In genomic region chr9:77647267-77647658, GRCh38 we compare ENCODE assay signal across 11 cellular contexts. TPM values are rescaled to one million over a fixed set of nuclear protein-coding genes. Genes with fewer than 3 reads are reported as not detected.
DNase-seq lines count a peak whose midpoint lies in the region; ATAC-seq lines count a peak whose summit lies in the region.
"Had no signal": no experiment of that assay in that cellular context is flagged by ENCODE, and none has a peak within 500 bp of the region (broad histone marks: within the 10 kb centered on the region; RNA-seq: fewer than 3 reads in every experiment).

No MANE protein-coding gene starts in this region.

- peak overlapping the region; percentile 89 for H3K4me2 ChIP-seq in skeletal muscle satellite cell (ENCODE audit: low read length)

- no peak overlapping the region for H3K9ac ChIP-seq in skeletal muscle satellite cell (ENCODE audit: low read depth, low read length)

- ATAC-seq in activated naive CD8-positive, alpha-beta T cell treated with anti-CD3 and anti-CD28 coated beads, Interleukin-2, amount 10 ng/mL, durations not matched to agents 7 days and 5 days (ENCODE audit: low read depth) = no peak
- ATAC-seq in HG03439 (IDR thresholded peaks at IDR 0.05; ENCODE audit: unreplicated experiment) = no peak

- peaks cover 3% of the 10 kb centered on the region; the same call in 1 of the 2 replicates for H3K4me1 ChIP-seq in iPS DF 6.9 (ENCODE audit: control insufficient read depth, insufficient read depth, low read length)
- peaks cover 17% of the 10 kb centered on the region for H3K4me1 ChIP-seq in skeletal muscle satellite cell (ENCODE audit: control insufficient read depth, insufficient read depth, low read length)

- peaks cover 46% of the 10 kb centered on the region for H3K27me3 Mint-ChIP-seq in activated naive CD8-positive, alpha-beta T cell treated with anti-CD3 and anti-CD28 coated beads, Interleukin-2, amount 10 ng/mL, durations not matched to agents 7 days and 5 days

- DNase-seq in H7 (no peak), iPS DF 6.9 (ENCODE audit: low read depth, low spot score) (no peak), 8988T (no peak), LoVo (ENCODE audit: low spot score) (no peak)
- no peak for DNase-seq in activated naive CD8-positive, alpha-beta T cell treated with anti-CD3 and anti-CD28 coated beads, Interleukin-2, amount 10 ng/mL, durations not matched to agents 7 days and 5 days
- no peak for DNase-seq in stimulated activated CD4-positive, alpha-beta T cell treated with anti-CD3 and anti-CD28 coated beads, Interleukin-4, amount 100 ng/mL, for 1 hour
- DNase-seq: erythroblast, midbrain, NCI-H446 had no signal

- no peaks in the 10 kb centered on the region for H3K36me3 Mint-ChIP-seq in activated naive CD8-positive, alpha-beta T cell treated with anti-CD3 and anti-CD28 coated beads, Interleukin-2, amount 10 ng/mL, durations not matched to agents 7 days and 5 days

- H3K4me3 ChIP-seq in H7 (ENCODE audit: insufficient read depth, low read depth, low read length) (peak overlapping the region; percentile 60), iPS DF 6.9 (ENCODE audit: low read length) (peak overlapping the region; percentile 62; the same call in 1 of the 2 replicates), skeletal muscle satellite cell (ENCODE audit: low read length) (peak overlapping the region; percentile 71)

- POLR2A ChIA-PET in activated naive CD8-positive, alpha-beta T cell treated with anti-CD3 and anti-CD28 coated beads, Interleukin-2, amount 10 ng/mL, durations not matched to agents 7 days and 5 days (lab: Charles Lee) = no interaction called here

- WGBS in iPS DF 6.9 (ENCODE audit: insufficient coverage, insufficient read length) = no CpG with 5 or more reads among the region's 23 CpGs

- no peaks in the 10 kb centered on the region for H3K9me3 Mint-ChIP-seq in activated naive CD8-positive, alpha-beta T cell treated with anti-CD3 and anti-CD28 coated beads, Interleukin-2, amount 10 ng/mL, durations not matched to agents 7 days and 5 days

- H3K27me3 ChIP-seq in H7 (ENCODE audit: control insufficient read depth, insufficient read depth, low read length) = peaks cover 15% of the 10 kb centered on the region; the same call in 1 of the 2 replicates
- H3K27me3 ChIP-seq in iPS DF 6.9 (ENCODE audit: control insufficient read depth, insufficient read depth, low read length) = peaks cover 5% of the 10 kb centered on the region; the same call in 1 of the 2 replicates
- H3K27me3 ChIP-seq in skeletal muscle satellite cell (ENCODE audit: control insufficient read depth, insufficient read depth, low read length) = peaks cover 39% of the 10 kb centered on the region

- H3K27ac ChIP-seq in iPS DF 6.9 (ENCODE audit: low read length) = no peak overlapping the region

- no peak overlapping the region for H3K27ac Mint-ChIP-seq in activated naive CD8-positive, alpha-beta T cell treated with anti-CD3 and anti-CD28 coated beads, Interleukin-2, amount 10 ng/mL, durations not matched to agents 7 days and 5 days

- H3K36me3 ChIP-seq in H7 (replicated peaks; ENCODE audit: control insufficient read depth, insufficient read depth, low read length) = no peaks in the 10 kb centered on the region
- no peaks in the 10 kb centered on the region for H3K36me3 ChIP-seq in iPS DF 6.9 (ENCODE audit: control insufficient read depth, insufficient read depth, low read length)
- H3K36me3 ChIP-seq in skeletal muscle satellite cell (ENCODE audit: insufficient read depth, low read length) = no peaks in the 10 kb centered on the region

- H3K9me3 ChIP-seq in iPS DF 6.9 (ENCODE audit: control insufficient read depth, insufficient read depth, low read length) (no peaks in the 10 kb centered on the region), skeletal muscle satellite cell (replicated peaks; ENCODE audit: low read length) (no peaks in the 10 kb centered on the region)

- peak overlapping the region; percentile 62 for H3K4me3 Mint-ChIP-seq in activated naive CD8-positive, alpha-beta T cell treated with anti-CD3 and anti-CD28 coated beads, Interleukin-2, amount 10 ng/mL, durations not matched to agents 7 days and 5 days

- peaks cover 5% of the 10 kb centered on the region for H3K4me1 Mint-ChIP-seq in activated naive CD8-positive, alpha-beta T cell treated with anti-CD3 and anti-CD28 coated beads, Interleukin-2, amount 10 ng/mL, durations not matched to agents 7 days and 5 days

RNA-seq across cellular contexts. Expression of gene GNA14, which starts 0.9 kb away (rescaled TPM):
- total RNA-seq in H7 (2014; rRNA removed; shearing (Covaris generic)) = 5.5 and 7.1 TPM in 2 replicates
- not detected for total RNA-seq in activated naive CD8-positive, alpha-beta T cell treated with anti-CD3 and anti-CD28 coated beads, Interleukin-2, amount 10 ng/mL, durations not matched to agents 7 days and 5 days
- total RNA-seq in skeletal muscle satellite cell (2012; rRNA removed) = under 0.01 TPM in 1 of 2 replicates, not detected in the other
